In the genomic region with DNA sequence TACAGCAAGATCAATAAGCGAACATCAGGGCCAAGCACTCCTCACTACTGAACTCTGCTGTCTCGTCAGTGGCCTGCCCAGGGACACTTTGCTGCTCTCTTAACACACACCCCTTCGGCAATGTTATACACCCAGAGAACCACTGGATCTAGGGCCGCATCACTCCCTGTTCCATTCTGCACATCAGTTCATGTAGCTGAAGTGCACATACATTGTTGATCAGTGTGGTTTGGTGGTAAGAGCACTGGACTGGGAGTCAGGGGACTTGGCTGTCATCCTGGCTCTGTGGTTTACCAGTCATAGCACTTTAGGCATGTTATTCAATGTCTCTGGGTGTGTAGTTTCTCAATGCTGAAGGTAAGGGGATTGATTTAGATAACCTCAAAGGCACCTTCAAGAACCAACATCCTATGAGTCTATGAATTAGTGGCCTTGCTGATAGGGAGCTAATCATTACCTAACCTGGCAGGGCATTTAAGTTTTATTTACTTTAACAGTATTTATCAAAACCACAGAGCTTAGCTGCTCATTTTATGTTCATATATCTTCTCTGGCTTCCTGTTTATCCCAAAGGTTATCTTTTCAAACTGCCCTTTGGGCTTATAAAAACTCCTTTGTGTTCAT, we compare ENCODE assay signal across 11 cellular contexts. TPM values are rescaled to one million over a fixed set of nuclear protein-coding genes. Genes with fewer than 3 reads are reported as not detected.
A peak's percentile ranks its signal among the peaks of the same experiment; 100 is the strongest.
DNase-seq lines count a peak whose midpoint lies in the region; ATAC-seq and TF ChIP-seq lines count a peak whose summit lies in the region.
"Had no signal": no experiment of that assay in that cellular context is flagged by ENCODE, and none has a peak within 500 bp of the region (broad histone marks: within the 10 kb centered on the region; RNA-seq: fewer than 3 reads in every experiment).

No MANE protein-coding gene starts in this region.

- no peak for TF ChIP-seq EP300 in esophagus muscularis mucosa (IDR thresholded peaks at IDR 0.05)

- DNase-seq in activated CD4-positive, CD25-positive, alpha-beta regulatory T cell (lab: John Stamatoyannopoulos, UW) = no peak
- peak; percentile 71 for DNase-seq in LoVo (ENCODE audit: low spot score)
- peak; percentile 60 for DNase-seq in astrocyte of the spinal cord (ENCODE audit: low read depth, low spot score)
- peak; percentile 59 for DNase-seq in osteoblast (ENCODE audit: insufficient read length, low spot score, missing footprints)
- no peak for DNase-seq in endothelial cell (ENCODE audit: low spot score)
- DNase-seq in esophagus muscularis mucosa (ENCODE audit: extremely low spot score) = no peak
- no peak for DNase-seq in NCI-H2107 treated with DMSO at 0.1 percent for 48 hours (lab: John Stamatoyannopoulos, UW; ENCODE audit: unreplicated experiment)
- DNase-seq: DMS 273 treated with DMSO at 0.1 percent for 48 hours, NCI-H2081 treated with DMSO at 0.1 percent for 48 hours, transverse colon had no signal

- intact Hi-C loops in esophagus muscularis mucosa (cut with DNase I) = no loop called here

- H3K4me2 ChIP-seq in osteoblast (ENCODE audit: insufficient read depth, low read length) = no peak overlapping the region

- no peaks in the 10 kb centered on the region for H3K36me3 Mint-ChIP-seq in endothelial cell (ENCODE audit: low read depth, unreplicated experiment)

- H3K27ac ChIP-seq in osteoblast (ENCODE audit: low read depth, low read length) (no peak overlapping the region), esophagus muscularis mucosa (replicated peaks in 1 of 4) (no peak overlapping the region)
- H3K27ac ChIP-seq: transverse colon had no signal

- no peaks in the 10 kb centered on the region for H4K20me1 ChIP-seq in osteoblast (ENCODE audit: insufficient read depth, low read length)

- H3K4me3 ChIP-seq in astrocyte of the spinal cord (ENCODE audit: low read depth, low read length) (no peak overlapping the region), osteoblast (ENCODE audit: insufficient read depth, low read length) (no peak overlapping the region), esophagus muscularis mucosa (no peak overlapping the region)
- H3K4me3 ChIP-seq: transverse colon had no signal

- H3K36me3 ChIP-seq in osteoblast (ENCODE audit: insufficient read depth, low read length) (no peaks in the 10 kb centered on the region), esophagus muscularis mucosa (no peaks in the 10 kb centered on the region)
- H3K36me3 ChIP-seq: transverse colon had no signal

- H3K4me3 Mint-ChIP-seq in endothelial cell (ENCODE audit: unreplicated experiment) = no peak overlapping the region

- H3K27me3 ChIP-seq in osteoblast (ENCODE audit: insufficient read depth, low read length) = no peaks in the 10 kb centered on the region
- H3K27me3 ChIP-seq in esophagus muscularis mucosa = no peaks in the 10 kb centered on the region

- H3K4me1 ChIP-seq in osteoblast (ENCODE audit: insufficient read depth, low read length) (peaks cover 30% of the 10 kb centered on the region), esophagus muscularis mucosa (no peaks in the 10 kb centered on the region)

- no peaks in the 10 kb centered on the region for H3K79me2 ChIP-seq in osteoblast (ENCODE audit: insufficient read depth, low read length)

- in situ Hi-C loops in astrocyte of the spinal cord (cut with HindIII; ENCODE audit: low sequenced_read_pairs) = no loop called here

- WGBS in esophagus muscularis mucosa = 85% methylated on average over 3 of the region's 4 CpGs

- TF ChIP-seq CTCF in astrocyte of the spinal cord (IDR thresholded peaks at IDR 0.05; ENCODE audit: low read depth, low read length) = no peak
- no peak for TF ChIP-seq CTCF in osteoblast (IDR thresholded peaks at IDR 0.05; ENCODE audit: extremely low read depth, low read depth, low read length)
- TF ChIP-seq CTCF in endothelial cell (IDR thresholded peaks at IDR 0.05; ENCODE audit: unreplicated experiment) = no peak
- no peak for TF ChIP-seq CTCF in esophagus muscularis mucosa (IDR thresholded peaks at IDR 0.05)

- peaks cover 3% of the 10 kb centered on the region for H3K27me3 Mint-ChIP-seq in endothelial cell (ENCODE audit: unreplicated experiment)

- no peaks in the 10 kb centered on the region for H3K9me3 Mint-ChIP-seq in endothelial cell (ENCODE audit: unreplicated experiment)

- ATAC-seq in activated CD4-positive, CD25-positive, alpha-beta regulatory T cell treated with anti-CD3 and anti-CD28 coated beads, Interleukin-2, amount 50 U/mL, for 24 hours = peak; percentile 64 to 70

- TF ChIP-seq POLR2A in esophagus muscularis mucosa (IDR thresholded peaks at IDR 0.05; ENCODE audit: low read depth) = no peak

- no peaks in the 10 kb centered on the region for H3K9me3 ChIP-seq in osteoblast (ENCODE audit: low read depth, low read length)
- no peaks in the 10 kb centered on the region for H3K9me3 ChIP-seq in esophagus muscularis mucosa
- H3K9me3 ChIP-seq: transverse colon had no signal

- H2AFZ ChIP-seq in osteoblast (ENCODE audit: low read length) = no peak overlapping the region

- peaks cover 30% of the 10 kb centered on the region for H3K4me1 Mint-ChIP-seq in endothelial cell (ENCODE audit: unreplicated experiment)

- H3K27ac Mint-ChIP-seq in endothelial cell (ENCODE audit: unreplicated experiment) = no peak overlapping the region

RNA-seq across cellular contexts. Expression of a gene that starts 24.8 kb away (rescaled TPM):
- total RNA-seq in osteoblast (8.5 and 10.1 TPM in 2 replicates), endothelial cell (ENCODE audit: unreplicated experiment) (46.0 TPM), esophagus muscularis mucosa (10 to 100 TPM in 1 of 4 donors, 1 to 10 TPM in 3; 3.8 to 25.7 (median 4.6) TPM)

RNA-seq across cellular contexts. Expression of a gene that starts 45.0 kb away (rescaled TPM):
- total RNA-seq in osteoblast = 20.0 and 20.3 TPM in 2 replicates
- 36.2 TPM for total RNA-seq in endothelial cell (ENCODE audit: unreplicated experiment)
- 10 to 100 TPM; 27.7 to 50.2 (median 39.5) TPM for total RNA-seq in esophagus muscularis mucosa

Comparison
In these comparisons a context has a peak if more than half of its experiments do, and no peak if none do; other contexts are left out.
1. DNase-seq: peak in LoVo (single experiment), astrocyte of the spinal cord (single experiment) and osteoblast (single experiment); none in activated CD4-positive, CD25-positive, alpha-beta regulatory T cell (0 of 4), endothelial cell (single experiment), esophagus muscularis mucosa (single experiment) and NCI-H2107 treated with DMSO at 0.1 percent for 48 hours (single experiment).